ENCODE assay signal across 8 cellular contexts in genomic region chr6:35259194-35259945, GRCh38. TPM values are rescaled to one million over a fixed set of nuclear protein-coding genes. Genes with fewer than 3 reads are reported as not detected.
A peak's percentile ranks its signal among the peaks of the same experiment; 100 is the strongest.
DNase-seq lines count a peak whose midpoint lies in the region; ATAC-seq and TF ChIP-seq lines count a peak whose summit lies in the region.

Gene ZNF76, plus strand, starts transcription at chr6:35259735. Its CDS starts 21,417 bp downstream, at chr6:35281152.

- no peaks in the 10 kb centered on the region for H3F3A ChIP-seq in PC-3 (ENCODE audit: low read length, unreplicated experiment)

- no peaks in the 10 kb centered on the region for H4K20me1 ChIP-seq in PC-3 (ENCODE audit: low read length)

- peak; percentile 85 for DNase-seq in DMS 273 treated with DMSO at 0.1 percent for 48 hours (lab: John Stamatoyannopoulos, UW)
- DNase-seq in PC-3 = peak; percentile 99
- peak; percentile 95 for DNase-seq in activated T-cell treated with anti-CD3 and anti-CD28 coated beads for 48 hours (ENCODE audit: low read depth)
- DNase-seq in epithelial cell of proximal tubule (ENCODE audit: low read depth) = peak; percentile 46
- DNase-seq in stimulated activated CD8-positive, alpha-beta memory T cell treated with anti-CD3 and anti-CD28 coated beads, Interleukin-4, amount 100 ng/mL, for 48 hours = peak; percentile 95

- no TSS peak for BruUV-seq in PC-3 (replicated peaks; lab: Mats Ljungman, UMichigan)

- POLR2A ChIA-PET in PC-3 (lab: Charles Lee; ENCODE audit: unreplicated experiment) = interaction anchor here (0.6 kb wide), 2 partner anchors 132 to 145 kb away, joined by 3 read pairs; no protein-coding TSS in a partner anchor

- H3K27me3 ChIP-seq in PC-3 (ENCODE audit: low read length) = no peaks in the 10 kb centered on the region
- H3K27me3 ChIP-seq in mucosa of rectum (ENCODE audit: control insufficient read depth in 2 of 2, insufficient read depth in 2 of 2, low read length in 2 of 2) = no peaks in the 10 kb centered on the region

- H2AFZ ChIP-seq in PC-3 (ENCODE audit: low read length) = peak within 1 kb of the TSS; percentile 86

- TF ChIP-seq RAD21 in Ishikawa (IDR thresholded peaks at IDR 0.05; ENCODE audit: low read depth) = no peak

- H3K9me3 ChIP-seq in PC-3 (ENCODE audit: low read length) (no peaks in the 10 kb centered on the region), mucosa of rectum (ENCODE audit: control insufficient read depth in 2 of 2, low read length in 2 of 2) (no peaks in the 10 kb centered on the region)

- peak within 1 kb of the TSS; percentile 81 for H3K27ac ChIP-seq in PC-3 (ENCODE audit: low read length)
- peak within 1 kb of the TSS; percentile 92 to 93 for H3K27ac ChIP-seq in mucosa of rectum (ENCODE audit: low read depth in 2 of 2, low read length in 2 of 2)

- H3K79me2 ChIP-seq in PC-3 (ENCODE audit: low read length) = peaks cover 21% of the 10 kb centered on the region

- peak; percentile 23; the same call in 1 of the 2 replicates for TF ChIP-seq EP300 in Ishikawa (IDR thresholded peaks at IDR 0.05; ENCODE audit: borderline replicate concordance)

- H3K9ac ChIP-seq in PC-3 (ENCODE audit: low read length) = peak within 1 kb of the TSS; percentile 97
- H3K9ac ChIP-seq in mucosa of rectum (ENCODE audit: low read depth in 1 of 2, low read length in 2 of 2) = peak within 1 kb of the TSS; percentile 87 to 92

- no peak for TF ChIP-seq CTCF in PC-3 (conservative IDR thresholded peaks at IDR 0.05; ENCODE audit: low read depth, low read length)
- no peak for TF ChIP-seq CTCF in epithelial cell of proximal tubule (conservative IDR thresholded peaks at IDR 0.05; ENCODE audit: low read depth, low read length)

- H3K4me2 ChIP-seq in PC-3 (ENCODE audit: low read length) = peak within 1 kb of the TSS; percentile 95

- H3K4me3 ChIP-seq in PC-3 (ENCODE audit: low read length) = peak within 1 kb of the TSS; percentile 89
- H3K4me3 ChIP-seq in epithelial cell of proximal tubule (ENCODE audit: low read depth, low read length) = peak within 1 kb of the TSS; percentile 76
- H3K4me3 ChIP-seq in mucosa of rectum (ENCODE audit: low read length in 2 of 2) = peak within 1 kb of the TSS; percentile 90 to 93

- no peaks in the 10 kb centered on the region for H3K9me2 ChIP-seq in PC-3 (replicated peaks; ENCODE audit: low read length)

- H3K4me1 ChIP-seq in PC-3 (ENCODE audit: insufficient read depth, low read length) = peaks cover 18% of the 10 kb centered on the region
- peaks cover 4 to 13% of the 10 kb centered on the region in 2 donors for H3K4me1 ChIP-seq in mucosa of rectum (ENCODE audit: control insufficient read depth in 2 of 2, insufficient read depth in 2 of 2, low read length in 2 of 2)

- intact Hi-C loops in PC-3 (cut with micrococcal nuclease) = no loop called here

- CTCF ChIA-PET in PC-3 (lab: Charles Lee) = interaction anchor here (0.6 kb wide), 2 partner anchors 66 to 234 kb away, joined by 3 to 11 read pairs; no protein-coding TSS in a partner anchor

- no peaks in the 10 kb centered on the region for H3K36me3 ChIP-seq in PC-3 (ENCODE audit: low read depth, low read length)
- H3K36me3 ChIP-seq in mucosa of rectum (ENCODE audit: control insufficient read depth in 2 of 2, insufficient read depth in 2 of 2, low read length in 2 of 2) = no peaks in the 10 kb centered on the region

- ATAC-seq in GM21529 (IDR thresholded peaks at IDR 0.05; ENCODE audit: unreplicated experiment) (peak; percentile 84), PC-3 (peak; percentile 95)

TF ChIP-seq in Ishikawa, 13 proteins besides CTCF, POLR2A, EP300 and RAD21:
- TF ChIP-seq REST (IDR thresholded peaks at IDR 0.05; ENCODE audit: low read depth) = no peak
- peak; percentile 54 for TF ChIP-seq MAX (IDR thresholded peaks at IDR 0.05)
- peak; percentile 37; the same call in 1 of the 2 replicates for TF ChIP-seq USF1 (IDR thresholded peaks at IDR 0.05)
- TF ChIP-seq ZBTB7A (IDR thresholded peaks at IDR 0.05; ENCODE audit: low read depth) = 0 out of 2 replicates have a peak, but pooled peaks have one; percentile 67
- peak; percentile 75 for TF ChIP-seq EGR1 (IDR thresholded peaks at IDR 0.05)
- TF ChIP-seq FOXM1 (IDR thresholded peaks at IDR 0.05; ENCODE audit: borderline replicate concordance, low read depth) = peak; percentile 35; the same call in 1 of the 2 replicates
- TF ChIP-seq TCF12 (IDR thresholded peaks at IDR 0.05; ENCODE audit: low read depth) = peak; percentile 85
- peak; percentile 65; the same call in 1 of the 2 replicates for TF ChIP-seq TEAD4 (IDR thresholded peaks at IDR 0.05)
- TF ChIP-seq NFIC (IDR thresholded peaks at IDR 0.05) = peak; percentile 99
- peak; percentile 87 for TF ChIP-seq YY1 (IDR thresholded peaks at IDR 0.05; ENCODE audit: low read depth)
- TF ChIP-seq TAF1 (IDR thresholded peaks at IDR 0.05; ENCODE audit: low read depth) = peak; percentile 88
- no peak for TF ChIP-seq CEBPB (IDR thresholded peaks at IDR 0.05)
- TF ChIP-seq CREB1 (IDR thresholded peaks at IDR 0.05; ENCODE audit: low read depth) = peak; percentile 84
TF ChIP-seq in Ishikawa: peak in this region for 11.

RNA-seq across cellular contexts. Expression of gene ZNF76, which starts in this region (rescaled TPM):
- 17.9 and 20.8 TPM in 2 replicates for total RNA-seq in PC-3 (2014; rRNA removed)
- 11.5 and 15.9 TPM in 2 replicates for total RNA-seq in epithelial cell of proximal tubule

Comparison
In these comparisons a context has a peak if more than half of its experiments do, and no peak if none do; other contexts are left out.
1. Peak in every context shown above with its lines: DNase-seq, ATAC-seq, H3K4me3 ChIP-seq and H3K27ac ChIP-seq.
2. DNase-seq: peak in every context shown above with its lines; median percentile 99 in PC-3; 95 in activated T-cell treated with anti-CD3 and anti-CD28 coated beads for 48 hours; 95 in stimulated activated CD8-positive, alpha-beta memory T cell treated with anti-CD3 and anti-CD28 coated beads, Interleukin-4, amount 100 ng/mL, for 48 hours; 85 in DMS 273 treated with DMSO at 0.1 percent for 48 hours; 46 in epithelial cell of proximal tubule.